1 cellular context compared by ENCODE assay signal in the genomic region with DNA sequence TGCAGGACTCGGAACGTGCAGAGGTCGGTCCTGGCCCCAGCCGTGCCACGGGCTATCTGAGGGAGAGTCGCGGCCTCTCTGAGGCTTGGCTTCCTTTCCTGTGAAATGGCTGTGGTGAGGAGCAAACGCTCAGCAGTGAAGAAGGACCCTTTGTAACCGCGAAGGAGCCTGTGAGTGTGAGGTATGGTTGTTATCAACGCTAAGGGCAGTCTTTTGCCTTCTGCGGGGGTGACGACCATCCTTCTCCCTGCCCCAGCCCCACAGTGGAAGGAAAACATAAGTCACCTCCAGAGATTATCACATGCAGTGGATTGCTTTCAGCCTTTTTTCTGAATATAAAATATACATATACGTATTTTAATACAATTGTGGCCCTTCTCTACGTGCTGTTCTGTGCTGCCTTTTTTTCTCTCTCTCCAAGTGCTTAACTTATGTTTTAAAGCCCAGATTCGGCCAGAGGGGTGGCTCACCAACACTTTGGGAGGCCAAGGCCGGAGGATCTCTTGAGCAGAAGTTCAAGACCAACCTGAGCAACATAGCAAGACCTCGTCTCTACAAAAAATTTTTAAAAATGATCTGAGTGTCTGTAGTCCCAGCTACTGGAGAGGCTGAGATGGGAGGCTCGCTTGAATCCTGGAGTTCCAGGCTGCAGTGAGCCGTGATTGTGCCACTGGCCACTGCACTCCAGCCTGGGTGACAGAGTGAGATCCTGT.
TF ChIP-seq lines count a peak whose summit lies in the region.

No MANE protein-coding gene starts in this region.

TF ChIP-seq in GM23338, 12 proteins besides CTCF, POLR2A, EP300 and RAD21 (continued from another document):
- TF ChIP-seq, protein P1, sequence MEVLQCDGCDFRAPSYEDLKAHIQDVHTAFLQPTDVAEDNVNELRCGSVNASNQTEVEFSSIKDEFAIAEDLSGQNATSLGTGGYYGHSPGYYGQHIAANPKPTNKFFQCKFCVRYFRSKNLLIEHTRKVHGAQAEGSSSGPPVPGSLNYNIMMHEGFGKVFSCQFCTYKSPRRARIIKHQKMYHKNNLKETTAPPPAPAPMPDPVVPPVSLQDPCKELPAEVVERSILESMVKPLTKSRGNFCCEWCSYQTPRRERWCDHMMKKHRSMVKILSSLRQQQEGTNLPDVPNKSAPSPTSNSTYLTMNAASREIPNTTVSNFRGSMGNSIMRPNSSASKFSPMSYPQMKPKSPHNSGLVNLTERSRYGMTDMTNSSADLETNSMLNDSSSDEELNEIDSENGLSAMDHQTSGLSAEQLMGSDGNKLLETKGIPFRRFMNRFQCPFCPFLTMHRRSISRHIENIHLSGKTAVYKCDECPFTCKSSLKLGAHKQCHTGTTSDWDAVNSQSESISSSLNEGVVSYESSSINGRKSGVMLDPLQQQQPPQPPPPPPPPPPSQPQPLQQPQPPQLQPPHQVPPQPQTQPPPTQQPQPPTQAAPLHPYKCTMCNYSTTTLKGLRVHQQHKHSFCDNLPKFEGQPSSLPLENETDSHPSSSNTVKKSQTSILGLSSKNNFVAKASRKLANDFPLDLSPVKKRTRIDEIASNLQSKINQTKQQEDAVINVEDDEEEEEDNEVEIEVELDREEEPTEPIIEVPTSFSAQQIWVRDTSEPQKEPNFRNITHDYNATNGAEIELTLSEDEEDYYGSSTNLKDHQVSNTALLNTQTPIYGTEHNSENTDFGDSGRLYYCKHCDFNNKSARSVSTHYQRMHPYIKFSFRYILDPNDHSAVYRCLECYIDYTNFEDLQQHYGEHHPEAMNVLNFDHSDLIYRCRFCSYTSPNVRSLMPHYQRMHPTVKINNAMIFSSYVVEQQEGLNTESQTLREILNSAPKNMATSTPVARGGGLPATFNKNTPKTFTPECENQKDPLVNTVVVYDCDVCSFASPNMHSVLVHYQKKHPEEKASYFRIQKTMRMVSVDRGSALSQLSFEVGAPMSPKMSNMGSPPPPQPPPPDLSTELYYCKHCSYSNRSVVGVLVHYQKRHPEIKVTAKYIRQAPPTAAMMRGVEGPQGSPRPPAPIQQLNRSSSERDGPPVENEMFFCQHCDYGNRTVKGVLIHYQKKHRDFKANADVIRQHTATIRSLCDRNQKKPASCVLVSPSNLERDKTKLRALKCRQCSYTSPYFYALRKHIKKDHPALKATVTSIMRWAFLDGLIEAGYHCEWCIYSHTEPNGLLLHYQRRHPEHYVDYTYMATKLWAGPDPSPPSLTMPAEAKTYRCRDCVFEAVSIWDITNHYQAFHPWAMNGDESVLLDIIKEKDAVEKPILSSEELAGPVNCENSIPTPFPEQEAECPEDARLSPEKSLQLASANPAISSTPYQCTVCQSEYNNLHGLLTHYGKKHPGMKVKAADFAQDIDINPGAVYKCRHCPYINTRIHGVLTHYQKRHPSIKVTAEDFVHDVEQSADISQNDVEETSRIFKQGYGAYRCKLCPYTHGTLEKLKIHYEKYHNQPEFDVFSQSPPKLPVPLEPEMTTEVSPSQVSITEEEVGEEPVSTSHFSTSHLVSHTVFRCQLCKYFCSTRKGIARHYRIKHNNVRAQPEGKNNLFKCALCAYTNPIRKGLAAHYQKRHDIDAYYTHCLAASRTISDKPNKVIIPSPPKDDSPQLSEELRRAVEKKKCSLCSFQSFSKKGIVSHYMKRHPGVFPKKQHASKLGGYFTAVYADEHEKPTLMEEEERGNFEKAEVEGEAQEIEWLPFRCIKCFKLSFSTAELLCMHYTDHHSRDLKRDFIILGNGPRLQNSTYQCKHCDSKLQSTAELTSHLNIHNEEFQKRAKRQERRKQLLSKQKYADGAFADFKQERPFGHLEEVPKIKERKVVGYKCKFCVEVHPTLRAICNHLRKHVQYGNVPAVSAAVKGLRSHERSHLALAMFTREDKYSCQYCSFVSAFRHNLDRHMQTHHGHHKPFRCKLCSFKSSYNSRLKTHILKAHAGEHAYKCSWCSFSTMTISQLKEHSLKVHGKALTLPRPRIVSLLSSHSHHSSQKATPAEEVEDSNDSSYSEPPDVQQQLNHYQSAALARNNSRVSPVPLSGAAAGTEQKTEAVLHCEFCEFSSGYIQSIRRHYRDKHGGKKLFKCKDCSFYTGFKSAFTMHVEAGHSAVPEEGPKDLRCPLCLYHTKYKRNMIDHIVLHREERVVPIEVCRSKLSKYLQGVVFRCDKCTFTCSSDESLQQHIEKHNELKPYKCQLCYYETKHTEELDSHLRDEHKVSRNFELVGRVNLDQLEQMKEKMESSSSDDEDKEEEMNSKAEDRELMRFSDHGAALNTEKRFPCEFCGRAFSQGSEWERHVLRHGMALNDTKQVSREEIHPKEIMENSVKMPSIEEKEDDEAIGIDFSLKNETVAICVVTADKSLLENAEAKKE (CRISPR knock-in tag; IDR thresholded peaks at IDR 0.05), result no peak
- TF ChIP-seq ZNF331 (CRISPR knock-in tag; IDR thresholded peaks at IDR 0.05; ENCODE audit: low read depth), result no peak
